8 cellular contexts compared by ENCODE assay signal in the genomic region with DNA sequence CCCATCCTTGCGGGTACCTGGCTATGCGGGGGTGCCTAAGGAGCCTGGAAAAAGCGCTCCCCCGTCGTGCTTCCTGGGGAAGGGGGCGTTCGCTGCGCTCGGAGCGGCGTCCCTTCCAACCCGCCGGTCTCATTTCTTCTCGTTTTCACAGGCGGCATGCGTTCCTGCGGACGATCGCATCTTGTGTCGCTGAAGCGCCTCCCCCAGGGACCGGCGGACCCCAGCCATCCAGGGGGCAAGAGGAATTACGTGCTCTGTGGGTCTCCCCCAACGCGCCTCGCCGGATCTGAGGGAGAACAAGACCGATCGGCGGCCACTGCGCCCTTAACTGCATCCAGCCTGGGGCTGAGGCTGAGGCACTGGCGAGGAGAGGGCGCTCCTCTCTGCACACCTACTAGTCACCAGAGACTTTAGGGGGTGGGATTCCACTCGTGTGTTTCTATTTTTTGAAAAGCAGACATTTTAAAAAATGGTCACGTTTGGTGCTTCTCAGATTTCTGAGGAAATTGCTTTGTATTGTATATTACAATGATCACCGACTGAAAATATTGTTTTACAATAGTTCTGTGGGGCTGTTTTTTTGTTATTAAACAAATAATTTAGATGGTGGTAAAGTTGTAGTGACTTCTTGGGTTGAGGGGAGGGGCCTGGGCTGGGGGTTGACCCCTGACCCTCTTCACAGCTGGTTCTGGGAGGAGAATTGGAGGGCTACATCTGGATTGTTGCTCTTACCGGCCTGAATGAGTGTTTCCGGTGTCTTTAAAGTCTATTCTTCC. TPM values are rescaled to one million over a fixed set of nuclear protein-coding genes. Genes with fewer than 3 reads are reported as not detected.
A peak's percentile ranks its signal among the peaks of the same experiment; 100 is the strongest.
DNase-seq lines count a peak whose midpoint lies in the region; ATAC-seq and TF ChIP-seq lines count a peak whose summit lies in the region.

No MANE protein-coding gene starts in this region.

- H3K27ac Mint-ChIP-seq in activated CD4-positive, alpha-beta T cell treated with anti-CD3 and anti-CD28 coated beads for 36 hours = no peak overlapping the region
- H3K27ac Mint-ChIP-seq in T-helper 17 cell (peak overlapping the region; percentile 45), endodermal cell (peak overlapping the region; percentile 99)

- peaks cover 19% of the 10 kb centered on the region for H3K4me1 ChIP-seq in endodermal cell (ENCODE audit: control insufficient read depth, insufficient read depth, low read length)

- WGBS in endodermal cell (ENCODE audit: insufficient coverage in 1 of 2, insufficient read length in 1 of 2), 2 experiments = 0 to 1% methylated on average over 22 to 39 of the region's 39 CpGs

- H3K27ac ChIP-seq in endodermal cell (ENCODE audit: low read depth, low read length) = peak overlapping the region; percentile 88

- peak overlapping the region; percentile 91 for H3K4me3 Mint-ChIP-seq in activated CD4-positive, alpha-beta T cell treated with anti-CD3 and anti-CD28 coated beads for 36 hours
- H3K4me3 Mint-ChIP-seq in T-helper 17 cell (peak overlapping the region; percentile 96), endodermal cell (peak overlapping the region; percentile 99)

- CTCF ChIA-PET in activated CD4-positive, alpha-beta T cell treated with anti-CD3 and anti-CD28 coated beads for 36 hours (lab: Charles Lee) = interaction anchor here (0.5 to 12.9 kb wide), 5 partner anchors 7 to 118 kb away, joined by 3 to 712 read pairs (median 16); partner anchors contain the start of gene BCL2L1

- POLR2A ChIA-PET in activated CD4-positive, alpha-beta T cell treated with anti-CD3 and anti-CD28 coated beads for 36 hours (lab: Charles Lee) = interaction anchor here (0.9 to 2.3 kb wide), 3 partner anchors 33 to 112 kb away, joined by 3 to 13 read pairs (median 4); no protein-coding TSS in a partner anchor

- no peaks in the 10 kb centered on the region for H3K36me3 Mint-ChIP-seq in activated CD4-positive, alpha-beta T cell treated with anti-CD3 and anti-CD28 coated beads for 36 hours (ENCODE audit: low read depth)
- H3K36me3 Mint-ChIP-seq in T-helper 17 cell (ENCODE audit: low read depth) = peaks cover 2% of the 10 kb centered on the region
- H3K36me3 Mint-ChIP-seq in endodermal cell (ENCODE audit: low read depth) = peaks cover 20% of the 10 kb centered on the region

- intact Hi-C loops in activated CD4-positive, alpha-beta T cell treated with anti-CD3 and anti-CD28 coated beads for 36 hours (cut with DNase I, micrococcal nuclease) = loop anchor here (1.0 kb wide), 3 partner anchors 7 to 111 kb away; no protein-coding TSS in a partner anchor

- ATAC-seq in activated CD4-positive, alpha-beta T cell treated with anti-CD3 and anti-CD28 coated beads for 36 hours = no peak
- ATAC-seq in T-helper 17 cell (no peak), HG03025 (IDR thresholded peaks at IDR 0.05; ENCODE audit: low FRiP score, unreplicated experiment) (no peak), GM21447 (IDR thresholded peaks at IDR 0.05; ENCODE audit: unreplicated experiment) (no peak)

- no peaks in the 10 kb centered on the region for H3K9me3 Mint-ChIP-seq in activated CD4-positive, alpha-beta T cell treated with anti-CD3 and anti-CD28 coated beads for 36 hours (ENCODE audit: low read depth)
- no peaks in the 10 kb centered on the region for H3K9me3 Mint-ChIP-seq in endodermal cell

- no peaks in the 10 kb centered on the region for H3K9me3 ChIP-seq in T-helper 17 cell (ENCODE audit: control insufficient read depth, low read length, poor library complexity, severe bottlenecking)
- no peaks in the 10 kb centered on the region for H3K9me3 ChIP-seq in endodermal cell (ENCODE audit: control insufficient read depth, low read length)

- peaks cover 45% of the 10 kb centered on the region for H3K27me3 Mint-ChIP-seq in activated CD4-positive, alpha-beta T cell treated with anti-CD3 and anti-CD28 coated beads for 36 hours
- H3K27me3 Mint-ChIP-seq in T-helper 17 cell (peaks cover 35% of the 10 kb centered on the region), endodermal cell (ENCODE audit: insufficient read depth) (no peaks in the 10 kb centered on the region)

- peaks cover 26% of the 10 kb centered on the region for H3K4me1 Mint-ChIP-seq in activated CD4-positive, alpha-beta T cell treated with anti-CD3 and anti-CD28 coated beads for 36 hours
- H3K4me1 Mint-ChIP-seq in T-helper 17 cell (peaks cover 26% of the 10 kb centered on the region), endodermal cell (peaks cover 44% of the 10 kb centered on the region)

- no peaks in the 10 kb centered on the region for H3K36me3 ChIP-seq in endodermal cell (ENCODE audit: control insufficient read depth, insufficient read depth, low read length)

- H3K27me3 ChIP-seq in endodermal cell (ENCODE audit: control insufficient read depth, insufficient read depth, low read length, poor library complexity, severe bottlenecking) = no peaks in the 10 kb centered on the region

- peak overlapping the region; percentile 95 for H3K4me3 ChIP-seq in endodermal cell (ENCODE audit: low read length)

- no peak for TF ChIP-seq CTCF in endodermal cell (conservative IDR thresholded peaks at IDR 0.05)

- H3K9ac ChIP-seq in endodermal cell (ENCODE audit: extremely low read depth, low read length, poor library complexity, severe bottlenecking) = peak overlapping the region; percentile 89

- DNase-seq in activated CD4-positive, alpha-beta T cell treated with anti-CD3 and anti-CD28 coated beads for 36 hours = peak; percentile 36
- DNase-seq in activated CD4-positive, alpha-beta T cell treated with anti-CD3 and anti-CD28 coated beads, Interleukin-2, amount 50 U/mL, for 4 hours = no peak
- DNase-seq in T-helper 17 cell (peak in 1 of 3 donors; percentile 16), endodermal cell (peak; percentile 68), myocyte (ENCODE audit: low read depth) (peak; percentile 31), foreskin melanocyte (no peak)

RNA-seq across cellular contexts. Expression of gene ID1, which starts 1.0 kb away (rescaled TPM):
- 1 to 10 TPM; 2.2 to 3.5 TPM for total RNA-seq in activated CD4-positive, alpha-beta T cell treated with anti-CD3 and anti-CD28 coated beads for 36 hours
- total RNA-seq in T-helper 17 cell = 1 to 10 TPM; 3.5 to 6.8 TPM
- total RNA-seq in endodermal cell = 100 to 1,000 TPM; 380 to 447 TPM
- 223 TPM for polyA plus RNA-seq in endodermal cell (2013, experiment 1 of 2)
- 194 TPM for polyA plus RNA-seq in endodermal cell (2013, experiment 2 of 2)
- 6.7 and 8.9 TPM in 2 replicates for total RNA-seq in myocyte
- polyA plus RNA-seq in myocyte (2012) = 11.5 TPM

RNA-seq across cellular contexts. Expression of gene COX4I2, which starts 31.6 kb away (rescaled TPM):
- total RNA-seq in activated CD4-positive, alpha-beta T cell treated with anti-CD3 and anti-CD28 coated beads for 36 hours = not detected
- total RNA-seq in T-helper 17 cell (not detected), endodermal cell (not detected), myocyte (not detected in 2 replicates)
- polyA plus RNA-seq in endodermal cell (2013, experiment 1 of 2) = not detected
- polyA plus RNA-seq in endodermal cell (2013, experiment 2 of 2) = not detected
- not detected for polyA plus RNA-seq in myocyte (2012)

Comparison
In these comparisons a context has a peak if more than half of its experiments do, and no peak if none do; other contexts are left out.
1. DNase-seq: peak in activated CD4-positive, alpha-beta T cell treated with anti-CD3 and anti-CD28 coated beads for 36 hours (single experiment), endodermal cell (single experiment) and myocyte (single experiment); none in activated CD4-positive, alpha-beta T cell treated with anti-CD3 and anti-CD28 coated beads, Interleukin-2, amount 50 U/mL, for 4 hours (0 of 2) and foreskin melanocyte (single experiment).
2. RNA of gene ID1, which starts 1.0 kb away (total RNA-seq): 380 to 447 TPM in endodermal cell; 3.5 to 6.8 TPM in T-helper 17 cell, 6.7 to 8.9 TPM in myocyte and 2.2 to 3.5 TPM in activated CD4-positive, alpha-beta T cell treated with anti-CD3 and anti-CD28 coated beads for 36 hours; every median in the first group is over 10 times any median in the second.
3. Peak in every context shown above with its lines, with median percentiles within 50 percentile points of each other: H3K4me3 Mint-ChIP-seq.